14 cellular contexts compared by ENCODE assay signal in the genomic region with DNA sequence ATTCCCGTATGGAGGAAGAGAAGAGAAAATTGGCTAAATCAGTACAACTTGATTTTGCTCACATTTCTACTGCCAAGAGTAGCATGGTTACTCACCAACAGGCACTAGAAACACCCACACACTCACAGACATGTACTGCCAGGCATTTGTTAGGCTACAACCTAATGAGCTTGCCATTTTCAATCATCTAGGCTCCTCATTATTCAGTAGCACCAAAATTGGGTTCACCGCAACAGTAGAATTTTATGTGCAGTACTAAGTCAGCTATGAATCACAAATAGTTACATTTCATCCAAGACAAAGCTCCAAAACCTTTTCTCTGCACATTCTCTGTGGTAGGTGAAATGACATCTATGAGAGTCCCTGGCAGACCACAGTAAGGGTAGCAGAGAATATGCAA. TPM values are rescaled to one million over a fixed set of nuclear protein-coding genes. Genes with fewer than 3 reads are reported as not detected.
DNase-seq lines count a peak whose midpoint lies in the region; ATAC-seq and TF ChIP-seq lines count a peak whose summit lies in the region.
"Had no signal": no experiment of that assay in that cellular context is flagged by ENCODE, and none has a peak within 500 bp of the region (broad histone marks: within the 10 kb centered on the region; RNA-seq: fewer than 3 reads in every experiment).

No MANE protein-coding gene starts in this region.

- H3K9me3 ChIP-seq in mucosa of descending colon, result no peaks in the 10 kb centered on the region
- H3K9me3 ChIP-seq: Peyer's patch, psoas muscle had no signal

- no peaks in the 10 kb centered on the region for H3K36me3 ChIP-seq in mucosa of descending colon (ENCODE audit: low read depth)
- H3K36me3 ChIP-seq: Peyer's patch had no signal

- CTCF ChIA-PET in RWPE1 (lab: Yijun Ruan, JAX), result no interaction called here

- TF ChIP-seq CTCF in epithelial cell of proximal tubule (conservative IDR thresholded peaks at IDR 0.05; ENCODE audit: low read depth, low read length), result no peak
- TF ChIP-seq CTCF in omental fat pad (IDR thresholded peaks at IDR 0.05), result no peak
- no peak for TF ChIP-seq CTCF in mucosa of descending colon (IDR thresholded peaks at IDR 0.05)
- no peak for TF ChIP-seq CTCF in RWPE1 (conservative IDR thresholded peaks at IDR 0.05; ENCODE audit: low read depth)

- ATAC-seq in omental fat pad (ENCODE audit: low FRiP score), result peak; percentile 64
- ATAC-seq in mucosa of descending colon, result no peak
- ATAC-seq in GM18907 (IDR thresholded peaks at IDR 0.05; ENCODE audit: unreplicated experiment), result no peak
- ATAC-seq in HG03520 (IDR thresholded peaks at IDR 0.05; ENCODE audit: unreplicated experiment), result no peak
- ATAC-seq: psoas muscle had no signal

- no peak overlapping the region for H3K27ac ChIP-seq in RWPE1
- H3K27ac ChIP-seq: Peyer's patch, psoas muscle had no signal

- POLR2A ChIA-PET in RWPE1 (lab: Yijun Ruan, JAX; ENCODE audit: low non-redundant PET), result no interaction called here

- H3K4me3 ChIP-seq in epithelial cell of proximal tubule (ENCODE audit: low read depth, low read length) (no peak overlapping the region), mucosa of descending colon (no peak overlapping the region)
- H3K4me3 ChIP-seq: Peyer's patch, psoas muscle had no signal

- intact Hi-C loops in mucosa of descending colon (cut with DNase I, micrococcal nuclease), result no loop called here

- peak; percentile 77 for DNase-seq in AG20443 (ENCODE audit: low spot score)
- DNase-seq in M059J (ENCODE audit: low read depth), result peak; percentile 82
- peak; percentile 43 for DNase-seq in epithelial cell of proximal tubule (ENCODE audit: low read depth)
- no peak for DNase-seq in omental fat pad (ENCODE audit: low spot score)
- no peak for DNase-seq in mucosa of descending colon
- no peak for DNase-seq in RWPE1 (ENCODE audit: low spot score)
- DNase-seq: CD4-positive, CD25-positive, alpha-beta regulatory T cell; NCI-H1417; NCI-H510A; Peyer's patch; psoas muscle; stimulated activated CD4-positive, alpha-beta T cell treated with anti-CD3 and anti-CD28 coated beads, Interleukin-2, amount 100 ng/mL, for 24 hours had no signal

- peaks cover 14% of the 10 kb centered on the region for H3K4me1 ChIP-seq in mucosa of descending colon (ENCODE audit: low read depth)

RNA-seq across cellular contexts. Expression of gene THUMPD3, which starts 15.0 kb away (rescaled TPM):
- total RNA-seq in M059J (2014; rRNA removed; shearing (Covaris generic)), result 24.4 and 29.3 TPM in 2 replicates
- total RNA-seq in epithelial cell of proximal tubule (40.8 and 43.9 TPM in 2 replicates), omental fat pad (10 to 100 TPM; 17.2 to 30.0 (median 20.2) TPM), mucosa of descending colon (10 to 100 TPM; 30.0 to 34.0 (median 31.2) TPM)

RNA-seq across cellular contexts. Expression of gene SETD5, which starts 49.5 kb away (rescaled TPM):
- 39.5 and 57.2 TPM in 2 replicates for total RNA-seq in M059J (2014; rRNA removed; shearing (Covaris generic))
- 33.0 and 41.1 TPM in 2 replicates for total RNA-seq in epithelial cell of proximal tubule
- total RNA-seq in omental fat pad, result 100 to 1,000 TPM in 2 of 4 donors, 10 to 100 TPM in 2; 86.4 to 120 (median 99.3) TPM
- total RNA-seq in mucosa of descending colon, result 100 to 1,000 TPM in 2 of 3 donors, 10 to 100 TPM in 1; 94.8 to 132 (median 101) TPM

Comparison
In these comparisons a context has a peak if more than half of its experiments do, and no peak if none do; other contexts are left out.
1. DNase-seq: peak in AG20443 (single experiment), M059J (single experiment) and epithelial cell of proximal tubule (single experiment); none in omental fat pad (single experiment), mucosa of descending colon (0 of 3) and RWPE1 (single experiment).